Comparison of ENCODE assay signal across 17 cellular contexts in the genomic region with DNA sequence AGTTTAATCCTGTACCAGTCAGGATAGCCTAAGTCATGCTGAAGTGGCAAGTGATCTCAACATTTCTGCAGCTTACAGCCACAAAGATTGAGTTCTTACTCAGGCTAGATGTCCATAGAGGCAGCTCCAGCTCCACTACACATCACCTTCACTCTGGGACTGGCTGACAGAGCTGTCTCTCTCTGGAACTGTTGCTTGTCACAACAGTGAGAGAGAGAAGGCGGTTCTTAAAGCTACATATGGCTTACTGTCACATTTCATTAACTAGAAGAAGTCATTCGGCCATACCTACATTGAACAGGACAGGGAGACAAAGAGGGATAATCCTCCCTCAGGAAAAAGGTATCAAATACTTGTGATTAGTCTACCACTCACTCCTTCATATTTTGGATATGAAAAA.
DNase-seq lines count a peak whose midpoint lies in the region; TF ChIP-seq lines count a peak whose summit lies in the region.
"Had no signal": no experiment of that assay in that cellular context is flagged by ENCODE, and none has a peak within 500 bp of the region (broad histone marks: within the 10 kb centered on the region; RNA-seq: fewer than 3 reads in every experiment).

No MANE protein-coding gene starts in this region.

- H3K4me3 ChIP-seq in neural progenitor cell, result no peak overlapping the region
- H3K4me3 ChIP-seq: A549, GM23338 had no signal

- H2AFZ ChIP-seq in neural progenitor cell (replicated peaks), result no peak overlapping the region
- H2AFZ ChIP-seq: GM23338 had no signal

- no peak overlapping the region for H3K27ac Mint-ChIP-seq in neural progenitor cell
- H3K27ac Mint-ChIP-seq: CD4-positive, alpha-beta T cell; GM23338 had no signal

- no peaks in the 10 kb centered on the region for H3F3A ChIP-seq in neural progenitor cell (ENCODE audit: low read depth)

- no peaks in the 10 kb centered on the region for H3K36me3 ChIP-seq in neural progenitor cell

- H3K4me1 ChIP-seq in neural progenitor cell, result peaks cover 6% of the 10 kb centered on the region
- H3K4me1 ChIP-seq: A549, Caco-2 had no signal

- no peaks in the 10 kb centered on the region for H3K36me3 Mint-ChIP-seq in neural progenitor cell

- peaks cover 9% of the 10 kb centered on the region for H3K4me1 Mint-ChIP-seq in neural progenitor cell

- H3K27ac ChIP-seq in neural progenitor cell, result no peak overlapping the region
- H3K27ac ChIP-seq: 22Rv1, A549, C4-2B had no signal

- no peaks in the 10 kb centered on the region for H3K27me3 Mint-ChIP-seq in neural progenitor cell (ENCODE audit: insufficient read depth, low read depth)
- H3K27me3 Mint-ChIP-seq: CD4-positive, alpha-beta T cell had no signal

- no peak overlapping the region for H3K9ac ChIP-seq in neural progenitor cell

- H3K79me2 ChIP-seq in neural progenitor cell (ENCODE audit: low read depth), result no peaks in the 10 kb centered on the region

- DNase-seq in NCI-H82 (lab: John Stamatoyannopoulos, UW), result peak; percentile 27
- DNase-seq in NCI-H82 treated with DMSO at 0.1 percent for 48 hours (lab: John Stamatoyannopoulos, UW; ENCODE audit: unreplicated experiment), result no peak
- peak; percentile 34 to 68 for DNase-seq in cerebellar nuclear complex (lab: John Stamatoyannopoulos, UW)
- DNase-seq in neural progenitor cell (ENCODE audit: low spot score), result peak; percentile 52
- DNase-seq in dermis blood vessel endothelial cell, result no peak
- no peak for DNase-seq in nucleus accumbens (lab: John Stamatoyannopoulos, UW)
- no peak for DNase-seq in stimulated activated naive CD4-positive, alpha-beta T cell treated with Interleukin-2 at 50 U/mL for 16 hours (lab: John Stamatoyannopoulos, UW)
- DNase-seq: AML-193; Caco-2; CD4-positive, alpha-beta T cell; DMS79; GF-D8; HCEC 1CT had no signal

- no peaks in the 10 kb centered on the region for H3K27me3 ChIP-seq in neural progenitor cell

- TF ChIP-seq CTCF in neural progenitor cell (IDR thresholded peaks at IDR 0.05), result no peak

- no peak overlapping the region for H3K4me2 ChIP-seq in neural progenitor cell
- H3K4me2 ChIP-seq: A549, GM23338 had no signal

- no peaks in the 10 kb centered on the region for H3K9me3 ChIP-seq in neural progenitor cell (ENCODE audit: low read depth)
- H3K9me3 ChIP-seq: A549, Caco-2 had no signal

- H3K9me3 Mint-ChIP-seq in neural progenitor cell, result no peaks in the 10 kb centered on the region

- H4K20me1 ChIP-seq in neural progenitor cell (ENCODE audit: low read depth), result no peaks in the 10 kb centered on the region

- no peak overlapping the region for H3K4me3 Mint-ChIP-seq in neural progenitor cell
- H3K4me3 Mint-ChIP-seq: CD4-positive, alpha-beta T cell; GM23338 had no signal

Comparison
In these comparisons a context has a peak if more than half of its experiments do, and no peak if none do; other contexts are left out.
1. DNase-seq: peak in NCI-H82 (single experiment), cerebellar nuclear complex (2 of 2) and neural progenitor cell (single experiment); none in NCI-H82 treated with DMSO at 0.1 percent for 48 hours (single experiment), dermis blood vessel endothelial cell (single experiment), nucleus accumbens (0 of 56) and stimulated activated naive CD4-positive, alpha-beta T cell treated with Interleukin-2 at 50 U/mL for 16 hours (single experiment).